ENCODE assay signal across 19 cellular contexts in the genomic region with DNA sequence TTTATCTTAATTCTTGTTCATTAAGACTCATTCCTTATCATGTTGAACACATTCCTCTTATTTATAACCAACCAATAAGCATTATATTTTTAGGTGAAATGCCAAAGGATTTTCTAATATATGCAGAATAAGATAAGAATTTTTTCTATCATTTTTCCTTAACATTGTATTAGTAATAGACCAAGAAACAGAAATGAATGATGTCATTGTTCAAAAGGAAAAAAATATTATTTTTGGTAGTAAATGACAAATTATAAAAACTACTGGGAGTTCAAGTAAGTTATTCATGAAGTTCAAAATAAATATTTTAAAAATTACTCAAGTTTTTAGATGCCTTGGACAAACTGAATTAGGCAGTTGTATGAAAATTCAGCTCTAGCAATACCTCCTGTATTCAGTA. TPM values are rescaled to one million over a fixed set of nuclear protein-coding genes. Genes with fewer than 3 reads are reported as not detected.
DNase-seq lines count a peak whose midpoint lies in the region; FAIRE-seq and TF ChIP-seq lines count a peak whose summit lies in the region.
"Had no signal": no experiment of that assay in that cellular context is flagged by ENCODE, and none has a peak within 500 bp of the region (broad histone marks: within the 10 kb centered on the region; RNA-seq: fewer than 3 reads in every experiment).

No MANE protein-coding gene starts in this region.

- peaks cover 54% of the 10 kb centered on the region for H3K36me3 Mint-ChIP-seq in osteocyte (ENCODE audit: unreplicated experiment)

- H3K4me2 ChIP-seq in osteoblast (ENCODE audit: insufficient read depth, low read length), result no peak overlapping the region
- H3K4me2 ChIP-seq: BLaER1 treated with 17β-estradiol and CSF1 and Interleukin-3, amounts not matched to agents 10 nM and 100 nM had no signal

- no peaks in the 10 kb centered on the region for H4K20me1 ChIP-seq in osteoblast (ENCODE audit: insufficient read depth, low read length)
- H4K20me1 ChIP-seq: BLaER1 treated with 17β-estradiol and CSF1 and Interleukin-3, amounts not matched to agents 10 nM and 100 nM had no signal

- H2AFZ ChIP-seq in osteoblast (ENCODE audit: low read length), result no peak overlapping the region

- TF ChIP-seq CTCF in osteoblast (IDR thresholded peaks at IDR 0.05; ENCODE audit: extremely low read depth, low read depth, low read length), result no peak
- TF ChIP-seq CTCF in osteocyte (IDR thresholded peaks at IDR 0.05), result no peak
- no peak for TF ChIP-seq CTCF in coronary artery (IDR thresholded peaks at IDR 0.05)
- no peak for TF ChIP-seq CTCF in brain microvascular endothelial cell (IDR thresholded peaks at IDR 0.05; ENCODE audit: low read depth, low read length, missing control alignments)

- H3K9me3 ChIP-seq in osteoblast (ENCODE audit: low read depth, low read length), result no peaks in the 10 kb centered on the region

- H3K4me3 Mint-ChIP-seq in osteocyte (ENCODE audit: unreplicated experiment), result no peak overlapping the region
- H3K4me3 Mint-ChIP-seq: B cell; CD8-positive, alpha-beta T cell; H9 had no signal

- H3K27ac ChIP-seq in osteoblast (ENCODE audit: low read depth, low read length) (no peak overlapping the region), coronary artery (no peak overlapping the region), brain microvascular endothelial cell (no peak overlapping the region)
- H3K27ac ChIP-seq: BLaER1 treated with 17β-estradiol and CSF1 and Interleukin-3, amounts not matched to agents 10 nM and 100 nM had no signal

- H3K4me1 ChIP-seq in osteoblast (ENCODE audit: insufficient read depth, low read length), result no peaks in the 10 kb centered on the region
- H3K4me1 ChIP-seq: BLaER1 treated with 17β-estradiol and CSF1 and Interleukin-3, amounts not matched to agents 10 nM and 100 nM had no signal

- H3K36me3 ChIP-seq in osteoblast (ENCODE audit: insufficient read depth, low read length) (peaks cover 16% of the 10 kb centered on the region), brain microvascular endothelial cell (replicated peaks) (peaks cover 4% of the 10 kb centered on the region)

- no peaks in the 10 kb centered on the region for H3K27me3 Mint-ChIP-seq in osteocyte (ENCODE audit: unreplicated experiment)
- H3K27me3 Mint-ChIP-seq: B cell had no signal

- DNase-seq in RCC 7860 (ENCODE audit: low spot score) (no peak), osteoblast (ENCODE audit: insufficient read length, low spot score, missing footprints) (peak; percentile 5), osteocyte (ENCODE audit: extremely low spot score, unreplicated experiment) (no peak), coronary artery (ENCODE audit: low spot score) (no peak), brain microvascular endothelial cell (no peak)
- no peak for DNase-seq in NK-92 treated with Interleukin-12 subunit alpha and Interleukin-12 subunit beta, amount 100 ng/mL, for 24 hours (lab: John Stamatoyannopoulos, UW)
- DNase-seq: 8988T; CD8-positive, alpha-beta T cell; DMS 273 treated with DMSO at 0.1 percent for 48 hours; DMS53; DND-41; EL; GDM1; H9 had no signal

- peak; percentile 82 for FAIRE-seq in A204.1 (lab: Jason Lieb, UNC)
- FAIRE-seq in RCC 7860 (lab: Jason Lieb, UNC), result peak; percentile 38
- FAIRE-seq in endometrium (lab: Jason Lieb, UNC), result peak; percentile 67
- FAIRE-seq: H1 had no signal

- H3K27me3 ChIP-seq in osteoblast (ENCODE audit: insufficient read depth, low read length) (no peaks in the 10 kb centered on the region), brain microvascular endothelial cell (replicated peaks) (no peaks in the 10 kb centered on the region)
- H3K27me3 ChIP-seq: BLaER1 treated with 17β-estradiol and CSF1 and Interleukin-3, amounts not matched to agents 10 nM and 100 nM had no signal

- peaks cover 3% of the 10 kb centered on the region for H3K79me2 ChIP-seq in osteoblast (ENCODE audit: insufficient read depth, low read length)

- H3K27ac Mint-ChIP-seq in osteocyte (ENCODE audit: unreplicated experiment), result no peak overlapping the region
- H3K27ac Mint-ChIP-seq: B cell; CD8-positive, alpha-beta T cell; H9 had no signal

- in situ Hi-C loops in brain microvascular endothelial cell (cut with HindIII; ENCODE audit: low pct_ligation_motif_present, low sequenced_read_pairs), result no loop called here

- H3K4me1 Mint-ChIP-seq in osteocyte (ENCODE audit: unreplicated experiment), result no peaks in the 10 kb centered on the region

- H3K9me3 Mint-ChIP-seq in osteocyte (ENCODE audit: unreplicated experiment), result peaks cover 15% of the 10 kb centered on the region

- H3K4me3 ChIP-seq in osteoblast (ENCODE audit: insufficient read depth, low read length) (no peak overlapping the region), coronary artery (no peak overlapping the region), brain microvascular endothelial cell (ENCODE audit: low read depth, low read length) (no peak overlapping the region)
- H3K4me3 ChIP-seq: BLaER1 treated with 17β-estradiol and CSF1 and Interleukin-3, amounts not matched to agents 10 nM and 100 nM had no signal

RNA-seq across cellular contexts. Expression of a gene that starts 25.5 kb away (rescaled TPM):
- total RNA-seq in osteoblast (32.6 and 37.7 TPM in 2 replicates), osteocyte (19.2 and 21.9 TPM in 2 replicates)

RNA-seq across cellular contexts. Expression of a gene that starts 25.7 kb away (rescaled TPM):
- 20.9 and 23.9 TPM in 2 replicates for total RNA-seq in osteoblast
- total RNA-seq in osteocyte, result 21.7 and 27.1 TPM in 2 replicates
